In the genomic region with DNA sequence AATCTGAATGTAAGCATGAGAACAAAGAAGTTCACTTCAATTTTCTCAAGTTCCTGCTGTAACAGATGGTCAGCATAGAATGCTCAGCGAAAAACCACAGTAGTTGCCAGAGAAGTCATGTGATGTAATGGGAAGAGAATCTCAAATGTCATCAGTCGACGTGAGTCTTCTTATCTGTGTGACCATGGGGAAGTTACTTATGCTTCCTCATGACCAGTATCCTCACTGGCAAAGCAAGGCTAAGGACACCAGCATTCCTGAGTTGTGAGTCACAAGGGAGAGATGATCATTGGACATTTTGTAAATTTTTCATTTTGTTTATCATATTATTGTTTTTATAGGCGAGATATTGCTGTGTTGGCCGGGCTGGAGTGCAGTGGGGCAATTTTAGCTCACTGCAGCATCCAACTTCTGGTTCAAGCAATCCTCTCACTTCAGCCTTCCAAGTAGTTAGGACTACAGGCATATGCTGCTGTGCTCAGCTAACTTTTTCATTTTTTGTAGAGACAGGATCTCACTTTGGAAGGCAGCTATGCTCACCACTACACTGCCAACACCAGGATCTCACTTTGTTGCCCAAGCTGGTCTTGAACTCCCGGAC, we compare ENCODE assay signal across 8 cellular contexts. TPM values are rescaled to one million over a fixed set of nuclear protein-coding genes. Genes with fewer than 3 reads are reported as not detected.
DNase-seq lines count a peak whose midpoint lies in the region; ATAC-seq and TF ChIP-seq lines count a peak whose summit lies in the region.

No MANE protein-coding gene starts in this region.

- DNase-seq in GM04503 (ENCODE audit: low read depth) (peak; percentile 99), SJSA1 (ENCODE audit: low read depth in 1 of 2, low spot score in 2 of 2) (peak; percentile 84 to 93), fibroblast of the aortic adventitia (ENCODE audit: low read depth) (peak; percentile 100), trophoblast cell (peak; percentile 86 to 98), NCI-H128 (lab: John Stamatoyannopoulos, UW; ENCODE audit: unreplicated experiment) (no peak), DMS79 (lab: John Stamatoyannopoulos, UW) (no peak), Karpas-422 (no peak)

- WGBS in trophoblast cell (ENCODE audit: extremely low coverage, insufficient coverage, insufficient read length): no CpG with 5 or more reads among the region's 6 CpGs

- H4K20me1 ChIP-seq in Karpas-422 (ENCODE audit: insufficient read depth, low read depth, low read length): no peaks in the 10 kb centered on the region

- peaks cover 11% of the 10 kb centered on the region for H3K79me1 ChIP-seq in trophoblast cell (ENCODE audit: low read length)

- H2BK120ac ChIP-seq in trophoblast cell (ENCODE audit: insufficient read depth, low read length, poor library complexity): peak overlapping the region; percentile 87

- H3K4me2 ChIP-seq in trophoblast cell (ENCODE audit: low read length) (no peak overlapping the region), Karpas-422 (ENCODE audit: low read depth, low read length, poor library complexity, severe bottlenecking) (no peak overlapping the region)

- no peak overlapping the region for H2AK5ac ChIP-seq in trophoblast cell (ENCODE audit: low read length)

- H3K18ac ChIP-seq in trophoblast cell (ENCODE audit: low read length): no peak overlapping the region

- H4K91ac ChIP-seq in trophoblast cell (ENCODE audit: low read depth, low read length): peak overlapping the region; percentile 84

- no peaks in the 10 kb centered on the region for H3K36me3 ChIP-seq in SJSA1
- no peaks in the 10 kb centered on the region for H3K36me3 ChIP-seq in trophoblast cell (ENCODE audit: control insufficient read depth in 1 of 2, insufficient read depth in 2 of 2, low read length in 2 of 2)
- no peaks in the 10 kb centered on the region for H3K36me3 ChIP-seq in Karpas-422 (ENCODE audit: insufficient read depth, low read length)

- TF ChIP-seq CTCF in fibroblast of the aortic adventitia (IDR thresholded peaks at IDR 0.05; ENCODE audit: insufficient read depth, low read length): no peak

- H3K9me2 ChIP-seq in Karpas-422 (replicated peaks; ENCODE audit: insufficient read depth, low read length): no peaks in the 10 kb centered on the region

- peak overlapping the region; percentile 17 for H4K8ac ChIP-seq in trophoblast cell (ENCODE audit: low read depth, low read length)

- no peaks in the 10 kb centered on the region for H3K27me3 ChIP-seq in SJSA1 (replicated peaks)
- no peaks in the 10 kb centered on the region for H3K27me3 ChIP-seq in trophoblast cell (ENCODE audit: insufficient read depth, low read length)
- no peaks in the 10 kb centered on the region for H3K27me3 ChIP-seq in Karpas-422 (ENCODE audit: low read length)

- H2AFZ ChIP-seq in trophoblast cell (ENCODE audit: insufficient read depth, low read length, poor library complexity) (no peak overlapping the region), Karpas-422 (ENCODE audit: low read length) (no peak overlapping the region)

- H3K27ac ChIP-seq in SJSA1 (peak overlapping the region; percentile 76), trophoblast cell (ENCODE audit: low read depth, low read length) (peak overlapping the region; percentile 68), Karpas-422 (ENCODE audit: low read length) (no peak overlapping the region)

- H3K4me3 ChIP-seq in SJSA1: no peak overlapping the region
- no peak overlapping the region for H3K4me3 ChIP-seq in fibroblast of the aortic adventitia (ENCODE audit: low read depth, low read length)
- no peak overlapping the region for H3K4me3 ChIP-seq in trophoblast cell (ENCODE audit: low read depth, low read length)
- H3K4me3 ChIP-seq in Karpas-422 (ENCODE audit: low read length): no peak overlapping the region

- no peak overlapping the region for H4K12ac ChIP-seq in trophoblast cell (ENCODE audit: low read depth, low read length)

- H3K9ac ChIP-seq in trophoblast cell (ENCODE audit: low read length): no peak overlapping the region
- no peak overlapping the region for H3K9ac ChIP-seq in Karpas-422 (ENCODE audit: low read length)

- peak overlapping the region; percentile 82 for H2BK12ac ChIP-seq in trophoblast cell (ENCODE audit: low read length)

- peak; percentile 72 for ATAC-seq in HG03108 (IDR thresholded peaks at IDR 0.05; ENCODE audit: unreplicated experiment)

- no peaks in the 10 kb centered on the region for H3K9me3 ChIP-seq in SJSA1 (replicated peaks)
- peaks cover 1% of the 10 kb centered on the region for H3K9me3 ChIP-seq in trophoblast cell (ENCODE audit: insufficient read depth, low read depth, low read length)
- H3K9me3 ChIP-seq in Karpas-422 (ENCODE audit: low read length): no peaks in the 10 kb centered on the region

- H3K14ac ChIP-seq in trophoblast cell (ENCODE audit: low read length): no peak overlapping the region

- H3K23ac ChIP-seq in trophoblast cell (ENCODE audit: low read length): no peak overlapping the region

- no peak overlapping the region for H3K4ac ChIP-seq in trophoblast cell (ENCODE audit: low read depth, low read length)

- no peaks in the 10 kb centered on the region for H3K79me2 ChIP-seq in trophoblast cell (ENCODE audit: control insufficient read depth, insufficient read depth, low read length, poor library complexity)
- no peaks in the 10 kb centered on the region for H3K79me2 ChIP-seq in Karpas-422 (ENCODE audit: low read length)

- no peak overlapping the region for H2BK5ac ChIP-seq in trophoblast cell (ENCODE audit: low read depth, low read length, poor library complexity)

- H3K4me1 ChIP-seq in SJSA1 (replicated peaks): peaks cover 19% of the 10 kb centered on the region
- H3K4me1 ChIP-seq in trophoblast cell (ENCODE audit: control insufficient read depth in 1 of 2, insufficient read depth in 2 of 2, low read length in 2 of 2): peaks cover 4 to 9% of the 10 kb centered on the region in 2 experiments
- H3K4me1 ChIP-seq in Karpas-422 (ENCODE audit: low read length): no peaks in the 10 kb centered on the region

RNA-seq across cellular contexts. Expression of gene SGK1, which starts 21.9 kb away (rescaled TPM):
- 50.2 and 53.9 TPM in 2 replicates for total RNA-seq in SJSA1 (2014; rRNA removed; shearing (Covaris generic))
- 63.2 and 871 TPM in 2 replicates for total RNA-seq in fibroblast of the aortic adventitia (ENCODE audit: low replicate concordance)
- 261 and 288 TPM in 2 replicates for polyA plus RNA-seq in trophoblast cell (2013)
- total RNA-seq in Karpas-422 (2014; rRNA removed; shearing (Covaris generic); ENCODE audit: low replicate concordance): 2.4 and 5.2 TPM in 2 replicates

Comparison
In these comparisons a context has a peak if more than half of its experiments do, and no peak if none do; other contexts are left out.
1. DNase-seq: peak in GM04503 (single experiment), SJSA1 (2 of 2), fibroblast of the aortic adventitia (single experiment) and trophoblast cell (2 of 2); none in NCI-H128 (single experiment), DMS79 (single experiment) and Karpas-422 (single experiment).